Comparison of ENCODE assay signal across 8 cellular contexts in genomic region chr19:10112895-10113591, GRCh38. TPM values are rescaled to one million over a fixed set of nuclear protein-coding genes. Genes with fewer than 3 reads are reported as not detected.
A peak's percentile ranks its signal among the peaks of the same experiment; 100 is the strongest.
DNase-seq lines count a peak whose midpoint lies in the region; ATAC-seq, FAIRE-seq and TF ChIP-seq lines count a peak whose summit lies in the region.

No MANE protein-coding gene starts in this region.

- peaks cover 20% of the 10 kb centered on the region for H3K4me1 ChIP-seq in HepG2 (ENCODE audit: insufficient read depth, low read length)

- DNase-seq in D341Med (ENCODE audit: low spot score), result peak; percentile 81
- DNase-seq in HuH-7 (ENCODE audit: low spot score), result peak; percentile 61
- DNase-seq in UCSD-AML1 (lab: John Stamatoyannopoulos, UW; ENCODE audit: unreplicated experiment), result peak; percentile 27
- peak; percentile 47 for DNase-seq in HepG2 (ENCODE audit: low spot score)
- peak; percentile 60 to 66 for DNase-seq in stimulated activated naive CD8-positive, alpha-beta T cell treated with anti-CD3 and anti-CD28 coated beads, Interleukin-15, amount 100 ng/mL, for 72 hours

- TF ChIP-seq CTCF in brain (conservative IDR thresholded peaks at IDR 0.05) (peak; percentile 46 to 69), HepG2 (CRISPR knock-in tag; IDR thresholded peaks at IDR 0.05) (peak; percentile 82)

- peaks cover 13% of the 10 kb centered on the region; the same call in 1 of the 2 replicates for H4K20me1 ChIP-seq in HepG2 (ENCODE audit: insufficient read depth, low read length)

- intact Hi-C loops in HepG2 (cut with micrococcal nuclease; ENCODE audit: unreplicated experiment), result no loop called here

- no peak overlapping the region for H3K4me3 ChIP-seq in HepG2 (replicated peaks in 1 of 3; ENCODE audit: insufficient read depth in 1 of 3, low read depth in 2 of 3, low read length in 3 of 3)

- ATAC-seq in HepG2, result peak; percentile 43
- peak; percentile 55 for ATAC-seq in stimulated activated naive CD8-positive, alpha-beta T cell treated with anti-CD3 and anti-CD28 coated beads, Interleukin-15, amount 100 ng/mL, for 72 hours
- no peak for ATAC-seq in GM19395 (IDR thresholded peaks at IDR 0.05; ENCODE audit: unreplicated experiment)
- no peak for ATAC-seq in GM19397 (IDR thresholded peaks at IDR 0.05; ENCODE audit: unreplicated experiment)

- no peaks in the 10 kb centered on the region for H3K9me3 Mint-ChIP-seq in brain
- no peaks in the 10 kb centered on the region for H3K9me3 Mint-ChIP-seq in stimulated activated naive CD8-positive, alpha-beta T cell treated with anti-CD3 and anti-CD28 coated beads, Interleukin-15, amount 100 ng/mL, for 72 hours

- no peak overlapping the region for H3K4me2 ChIP-seq in HepG2 (ENCODE audit: low read depth, low read length)

- WGBS in HepG2 (ENCODE audit: low lambda C conversion rate), result 36% methylated on average over 19 of the region's 25 CpGs

- H3K27me3 ChIP-seq in HepG2 (ENCODE audit: control insufficient read depth in 1 of 2, insufficient read depth in 2 of 2, low read length in 2 of 2), result no peaks in the 10 kb centered on the region

- H3K9ac ChIP-seq in HepG2 (ENCODE audit: insufficient read depth, low read depth, low read length), result no peak overlapping the region

- TF ChIP-seq POLR2A in HepG2 (IDR thresholded peaks at IDR 0.05; ENCODE audit: insufficient read depth in 1 of 2, low read depth in 2 of 2, low read length in 2 of 2), result peak in 1 of 2 experiments; percentile 39; a peak in 2 of 4 replicates

- H2AFZ ChIP-seq in HepG2 (ENCODE audit: low read length), result no peak overlapping the region

- no peaks in the 10 kb centered on the region for H3K27me3 Mint-ChIP-seq in brain
- H3K27me3 Mint-ChIP-seq in stimulated activated naive CD8-positive, alpha-beta T cell treated with anti-CD3 and anti-CD28 coated beads, Interleukin-15, amount 100 ng/mL, for 72 hours, result no peaks in the 10 kb centered on the region

- peak; percentile 36; the same call in 1 of the 2 replicates for TF ChIP-seq RAD21 in HepG2 (CRISPR knock-in tag; IDR thresholded peaks at IDR 0.05)

- peak overlapping the region in 1 of 5 experiments; percentile 14 for H3K4me3 Mint-ChIP-seq in brain
- H3K4me3 Mint-ChIP-seq in stimulated activated naive CD8-positive, alpha-beta T cell treated with anti-CD3 and anti-CD28 coated beads, Interleukin-15, amount 100 ng/mL, for 72 hours, result peak overlapping the region; percentile 59 to 87

- H3K36me3 Mint-ChIP-seq in brain, result peaks cover 38% of the 10 kb centered on the region

- BruUV-seq in HepG2 (replicated peaks; lab: Mats Ljungman, UMichigan), result no TSS peak

- peak overlapping the region in 2 of 5 experiments; percentile 52 to 81 for H3K27ac Mint-ChIP-seq in brain
- H3K27ac Mint-ChIP-seq in stimulated activated naive CD8-positive, alpha-beta T cell treated with anti-CD3 and anti-CD28 coated beads, Interleukin-15, amount 100 ng/mL, for 72 hours, result peak overlapping the region; percentile 75 to 84

- FAIRE-seq in HepG2 (lab: Jason Lieb, UNC), result no peak

- no peaks in the 10 kb centered on the region for H3K9me3 ChIP-seq in HepG2 (ENCODE audit: low read length)

- H3K4me1 Mint-ChIP-seq in brain, result no peaks in the 10 kb centered on the region
- peaks cover 94% of the 10 kb centered on the region for H3K4me1 Mint-ChIP-seq in stimulated activated naive CD8-positive, alpha-beta T cell treated with anti-CD3 and anti-CD28 coated beads, Interleukin-15, amount 100 ng/mL, for 72 hours

- peak overlapping the region; percentile 39 for H3K27ac ChIP-seq in HepG2 (ENCODE audit: extremely low read length, insufficient read depth, low read length)

- TF ChIP-seq EP300 in HepG2 (IDR thresholded peaks at IDR 0.05; ENCODE audit: low read depth in 2 of 2, low read length in 2 of 2) (no peak; a peak in 1 of 4 replicates), HepG2 (CRISPR knock-in tag; IDR thresholded peaks at IDR 0.05; ENCODE audit: borderline replicate concordance) (no peak)

- in situ Hi-C loops in HepG2 (cut with HindIII; ENCODE audit: extremely low pct_ligation_motif_present, low pct_unique_long_range_greater_than_20kb), result no loop called here

- peaks cover 5% of the 10 kb centered on the region for H3K79me2 ChIP-seq in HepG2 (ENCODE audit: insufficient read depth, low read length)

- peaks cover 39 to 66% of the 10 kb centered on the region in 2 experiments for H3K36me3 ChIP-seq in HepG2 (replicated peaks in 1 of 2; ENCODE audit: control insufficient read depth in 1 of 2, insufficient read depth in 2 of 2, low read length in 2 of 2)

- POLR2A ChIA-PET in HepG2 (lab: Yijun Ruan, JAX), result interaction anchor here (0.9 to 1.5 kb wide), 3 partner anchors 14 to 144 kb away, joined by 3 to 5 read pairs (median 3); no protein-coding TSS in a partner anchor

- CTCF ChIA-PET in HepG2 (lab: Yijun Ruan, JAX; ENCODE audit: low intra/inter-chr PET ratio, low total read pairs), result interaction anchor here (0.7 kb wide), 1 partner anchor 182 kb away, joined by 3 read pairs; no protein-coding TSS in a partner anchor

RNA-seq across cellular contexts. Expression of gene P2RY11, which starts 1.6 kb away (rescaled TPM):
- polyA plus RNA-seq in brain (ENCODE audit: insufficient read depth, low read depth, low replicate concordance) (10.4 TPM), HepG2 (2011; rRNA removed) (7.8 and 13.2 TPM in 2 replicates)
- total RNA-seq in HepG2 (2016; rRNA removed; fragmentation: Illumina TruSeq; extraction: Trizol), result 1.5 and 4.0 TPM in 2 replicates
- 0.44 and 0.51 TPM in 2 replicates for total RNA-seq in HepG2 (2016; cell fraction: cytosol; rRNA removed; fragmentation: Illumina TruSeq; extraction: Trizol; ENCODE audit: low read depth)
- total RNA-seq in HepG2 (2016; cell fraction: insoluble cytoplasmic fraction; rRNA removed; fragmentation: Illumina TruSeq; extraction: Trizol), result 1.2 and 3.7 TPM in 2 replicates
- total RNA-seq in HepG2 (2016; cell fraction: membrane; rRNA removed; fragmentation: Illumina TruSeq; extraction: Trizol), result 1.00 and 1.3 TPM in 2 replicates
- 3.5 and 5.0 TPM in 2 replicates for total RNA-seq in HepG2 (2016; cell fraction: nucleus; rRNA removed; fragmentation: Illumina TruSeq; extraction: Trizol)
- 3.7 and 6.4 TPM in 2 replicates for polyA plus RNA-seq in HepG2 (2011; cell fraction: cytosol; rRNA removed)
- 54.8 and 89.7 TPM in 2 replicates for polyA plus RNA-seq in HepG2 (2011; cell fraction: nucleus; rRNA removed)
- 9.0 and 12.8 TPM in 2 replicates for polyA plus RNA-seq in HepG2 (2012)
- 0.51 and 0.64 TPM in 2 replicates for polyA plus RNA-seq in HepG2 (2016; cell fraction: cytosol; fragmentation: Illumina TruSeq; extraction: Trizol; ENCODE audit: low read depth)
- polyA plus RNA-seq in HepG2 (2016; cell fraction: insoluble cytoplasmic fraction; fragmentation: Illumina TruSeq; extraction: Trizol; ENCODE audit: low read depth), result 2.7 and 3.1 TPM in 2 replicates
- polyA plus RNA-seq in HepG2 (2016; cell fraction: membrane; fragmentation: Illumina TruSeq; extraction: Trizol; ENCODE audit: low read depth), result 0.66 and 0.74 TPM in 2 replicates
- polyA plus RNA-seq in HepG2 (2016; cell fraction: nucleus; fragmentation: Illumina TruSeq; extraction: Trizol; ENCODE audit: insufficient read depth, low read depth), result 26.8 and 36.2 TPM in 2 replicates
- 18.1 and 21.5 TPM in 2 replicates for polyA minus RNA-seq in HepG2 (2011; rRNA and poly(A)+ RNA removed; ENCODE audit: low replicate concordance)
- 5.4 and 5.5 TPM in 2 replicates for polyA minus RNA-seq in HepG2 (2011; cell fraction: cytosol; rRNA and poly(A)+ RNA removed)
- polyA minus RNA-seq in HepG2 (2011; cell fraction: nucleus; rRNA and poly(A)+ RNA removed), result 8.0 and 12.6 TPM in 2 replicates

RNA-seq across cellular contexts. Expression of gene EIF3G, which starts 6.7 kb away (rescaled TPM):
- polyA plus RNA-seq in brain (ENCODE audit: insufficient read depth, low read depth, low replicate concordance) (344 TPM), HepG2 (2011; rRNA removed) (135 and 141 TPM in 2 replicates)
- 173 and 206 TPM in 2 replicates for total RNA-seq in HepG2 (2016; rRNA removed; fragmentation: Illumina TruSeq; extraction: Trizol)
- 168 and 195 TPM in 2 replicates for total RNA-seq in HepG2 (2016; cell fraction: cytosol; rRNA removed; fragmentation: Illumina TruSeq; extraction: Trizol; ENCODE audit: low read depth)
- 150 and 220 TPM in 2 replicates for total RNA-seq in HepG2 (2016; cell fraction: insoluble cytoplasmic fraction; rRNA removed; fragmentation: Illumina TruSeq; extraction: Trizol)
- 162 and 175 TPM in 2 replicates for total RNA-seq in HepG2 (2016; cell fraction: membrane; rRNA removed; fragmentation: Illumina TruSeq; extraction: Trizol)
- total RNA-seq in HepG2 (2016; cell fraction: nucleus; rRNA removed; fragmentation: Illumina TruSeq; extraction: Trizol), result 111 and 116 TPM in 2 replicates
- polyA plus RNA-seq in HepG2 (2011; cell fraction: cytosol; rRNA removed), result 116 and 159 TPM in 2 replicates
- polyA plus RNA-seq in HepG2 (2011; cell fraction: nucleus; rRNA removed), result 984 and 1,211 TPM in 2 replicates
- polyA plus RNA-seq in HepG2 (2012), result 126 and 143 TPM in 2 replicates
- 131 and 139 TPM in 2 replicates for polyA plus RNA-seq in HepG2 (2016; cell fraction: cytosol; fragmentation: Illumina TruSeq; extraction: Trizol; ENCODE audit: low read depth)
- polyA plus RNA-seq in HepG2 (2016; cell fraction: insoluble cytoplasmic fraction; fragmentation: Illumina TruSeq; extraction: Trizol; ENCODE audit: low read depth), result 150 and 174 TPM in 2 replicates
- 143 and 147 TPM in 2 replicates for polyA plus RNA-seq in HepG2 (2016; cell fraction: membrane; fragmentation: Illumina TruSeq; extraction: Trizol; ENCODE audit: low read depth)
- polyA plus RNA-seq in HepG2 (2016; cell fraction: nucleus; fragmentation: Illumina TruSeq; extraction: Trizol; ENCODE audit: insufficient read depth, low read depth), result 284 and 296 TPM in 2 replicates
- 86.0 and 105 TPM in 2 replicates for polyA minus RNA-seq in HepG2 (2011; rRNA and poly(A)+ RNA removed; ENCODE audit: low replicate concordance)
- polyA minus RNA-seq in HepG2 (2011; cell fraction: cytosol; rRNA and poly(A)+ RNA removed), result 35.8 and 39.9 TPM in 2 replicates
- 64.5 and 67.1 TPM in 2 replicates for polyA minus RNA-seq in HepG2 (2011; cell fraction: nucleus; rRNA and poly(A)+ RNA removed)

RNA-seq across cellular contexts. Expression of gene PPAN, which starts 6.9 kb away (rescaled TPM):
- polyA plus RNA-seq in brain (ENCODE audit: insufficient read depth, low read depth, low replicate concordance) (27.7 TPM), HepG2 (2011; rRNA removed) (41.9 and 53.5 TPM in 2 replicates)
- total RNA-seq in HepG2 (2016; rRNA removed; fragmentation: Illumina TruSeq; extraction: Trizol), result 23.9 and 36.2 TPM in 2 replicates
- 17.2 and 20.8 TPM in 2 replicates for total RNA-seq in HepG2 (2016; cell fraction: cytosol; rRNA removed; fragmentation: Illumina TruSeq; extraction: Trizol; ENCODE audit: low read depth)
- total RNA-seq in HepG2 (2016; cell fraction: insoluble cytoplasmic fraction; rRNA removed; fragmentation: Illumina TruSeq; extraction: Trizol), result 22.0 and 41.0 TPM in 2 replicates
- 19.3 and 20.0 TPM in 2 replicates for total RNA-seq in HepG2 (2016; cell fraction: membrane; rRNA removed; fragmentation: Illumina TruSeq; extraction: Trizol)
- total RNA-seq in HepG2 (2016; cell fraction: nucleus; rRNA removed; fragmentation: Illumina TruSeq; extraction: Trizol), result 29.5 and 36.7 TPM in 2 replicates
- polyA plus RNA-seq in HepG2 (2011; cell fraction: cytosol; rRNA removed), result 25.0 and 35.7 TPM in 2 replicates
- 105 and 138 TPM in 2 replicates for polyA plus RNA-seq in HepG2 (2011; cell fraction: nucleus; rRNA removed)
- polyA plus RNA-seq in HepG2 (2012), result 23.5 and 24.7 TPM in 2 replicates
- polyA plus RNA-seq in HepG2 (2016; cell fraction: cytosol; fragmentation: Illumina TruSeq; extraction: Trizol; ENCODE audit: low read depth), result 7.2 and 9.4 TPM in 2 replicates
- 27.4 and 29.3 TPM in 2 replicates for polyA plus RNA-seq in HepG2 (2016; cell fraction: insoluble cytoplasmic fraction; fragmentation: Illumina TruSeq; extraction: Trizol; ENCODE audit: low read depth)
- 9.2 and 10.0 TPM in 2 replicates for polyA plus RNA-seq in HepG2 (2016; cell fraction: membrane; fragmentation: Illumina TruSeq; extraction: Trizol; ENCODE audit: low read depth)
- 78.4 and 87.0 TPM in 2 replicates for polyA plus RNA-seq in HepG2 (2016; cell fraction: nucleus; fragmentation: Illumina TruSeq; extraction: Trizol; ENCODE audit: insufficient read depth, low read depth)
- 133 and 258 TPM in 2 replicates for polyA minus RNA-seq in HepG2 (2011; rRNA and poly(A)+ RNA removed; ENCODE audit: low replicate concordance)
- 18.6 and 19.3 TPM in 2 replicates for polyA minus RNA-seq in HepG2 (2011; cell fraction: cytosol; rRNA and poly(A)+ RNA removed)
- 54.0 and 63.7 TPM in 2 replicates for polyA minus RNA-seq in HepG2 (2011; cell fraction: nucleus; rRNA and poly(A)+ RNA removed)

RNA-seq across cellular contexts. Expression of gene ANGPTL6, which starts 10.6 kb away (rescaled TPM):
- 1.1 TPM for polyA plus RNA-seq in brain (ENCODE audit: insufficient read depth, low read depth, low replicate concordance)
- 0.15 TPM in 1 of 2 replicates, not detected in the other for total RNA-seq in HepG2 (2016; rRNA removed; fragmentation: Illumina TruSeq; extraction: Trizol)
- not detected in 2 replicates for total RNA-seq in HepG2 (2016; cell fraction: cytosol; rRNA removed; fragmentation: Illumina TruSeq; extraction: Trizol; ENCODE audit: low read depth)
- 0.24 TPM in 1 of 2 replicates, not detected in the other for total RNA-seq in HepG2 (2016; cell fraction: insoluble cytoplasmic fraction; rRNA removed; fragmentation: Illumina TruSeq; extraction: Trizol)
- total RNA-seq in HepG2 (2016; cell fraction: membrane; rRNA removed; fragmentation: Illumina TruSeq; extraction: Trizol), result 0.14 TPM in 1 of 2 replicates, not detected in the other
- 0.31 TPM in 1 of 2 replicates, not detected in the other for total RNA-seq in HepG2 (2016; cell fraction: nucleus; rRNA removed; fragmentation: Illumina TruSeq; extraction: Trizol)
- 1.4 and 2.2 TPM in 2 replicates for polyA plus RNA-seq in HepG2 (2011; rRNA removed)
- polyA plus RNA-seq in HepG2 (2011; cell fraction: cytosol; rRNA removed), result 1.8 and 2.1 TPM in 2 replicates
- polyA plus RNA-seq in HepG2 (2011; cell fraction: nucleus; rRNA removed), result 4.3 and 5.8 TPM in 2 replicates
- 0.85 and 1.0 TPM in 2 replicates for polyA plus RNA-seq in HepG2 (2012)
- polyA plus RNA-seq in HepG2 (2016; cell fraction: cytosol; fragmentation: Illumina TruSeq; extraction: Trizol; ENCODE audit: low read depth), result 0.18 and 0.20 TPM in 2 replicates
- polyA plus RNA-seq in HepG2 (2016; cell fraction: insoluble cytoplasmic fraction; fragmentation: Illumina TruSeq; extraction: Trizol; ENCODE audit: low read depth), result 0.16 TPM in 1 of 2 replicates, not detected in the other
- 0.09 TPM in 1 of 2 replicates, not detected in the other for polyA plus RNA-seq in HepG2 (2016; cell fraction: membrane; fragmentation: Illumina TruSeq; extraction: Trizol; ENCODE audit: low read depth)
- polyA plus RNA-seq in HepG2 (2016; cell fraction: nucleus; fragmentation: Illumina TruSeq; extraction: Trizol; ENCODE audit: insufficient read depth, low read depth), result 0.70 TPM in 1 of 2 replicates, not detected in the other
- 0.30 and 0.96 TPM in 2 replicates for polyA minus RNA-seq in HepG2 (2011; rRNA and poly(A)+ RNA removed; ENCODE audit: low replicate concordance)
- polyA minus RNA-seq in HepG2 (2011; cell fraction: cytosol; rRNA and poly(A)+ RNA removed), result 0.53 and 0.89 TPM in 2 replicates
- polyA minus RNA-seq in HepG2 (2011; cell fraction: nucleus; rRNA and poly(A)+ RNA removed), result 0.25 and 0.52 TPM in 2 replicates

RNA-seq across cellular contexts. Expression of gene SHFL, which starts 26.9 kb away (rescaled TPM):
- polyA plus RNA-seq in brain (ENCODE audit: insufficient read depth, low read depth, low replicate concordance) (29.1 TPM), HepG2 (2011; rRNA removed) (36.4 and 47.5 TPM in 2 replicates)
- total RNA-seq in HepG2 (2016; rRNA removed; fragmentation: Illumina TruSeq; extraction: Trizol), result 8.9 and 12.3 TPM in 2 replicates
- total RNA-seq in HepG2 (2016; cell fraction: cytosol; rRNA removed; fragmentation: Illumina TruSeq; extraction: Trizol; ENCODE audit: low read depth), result 7.9 and 8.8 TPM in 2 replicates
- total RNA-seq in HepG2 (2016; cell fraction: insoluble cytoplasmic fraction; rRNA removed; fragmentation: Illumina TruSeq; extraction: Trizol), result 9.0 and 12.8 TPM in 2 replicates
- 14.0 and 14.3 TPM in 2 replicates for total RNA-seq in HepG2 (2016; cell fraction: membrane; rRNA removed; fragmentation: Illumina TruSeq; extraction: Trizol)
- 8.6 and 11.4 TPM in 2 replicates for total RNA-seq in HepG2 (2016; cell fraction: nucleus; rRNA removed; fragmentation: Illumina TruSeq; extraction: Trizol)
- 25.4 and 30.5 TPM in 2 replicates for polyA plus RNA-seq in HepG2 (2011; cell fraction: cytosol; rRNA removed)
- polyA plus RNA-seq in HepG2 (2011; cell fraction: nucleus; rRNA removed), result 157 and 161 TPM in 2 replicates
- 11.5 and 18.6 TPM in 2 replicates for polyA plus RNA-seq in HepG2 (2012)
- polyA plus RNA-seq in HepG2 (2016; cell fraction: cytosol; fragmentation: Illumina TruSeq; extraction: Trizol; ENCODE audit: low read depth), result 9.0 and 10.1 TPM in 2 replicates
- polyA plus RNA-seq in HepG2 (2016; cell fraction: insoluble cytoplasmic fraction; fragmentation: Illumina TruSeq; extraction: Trizol; ENCODE audit: low read depth), result 12.6 and 14.6 TPM in 2 replicates
- polyA plus RNA-seq in HepG2 (2016; cell fraction: membrane; fragmentation: Illumina TruSeq; extraction: Trizol; ENCODE audit: low read depth), result 13.7 and 14.9 TPM in 2 replicates
- 35.0 and 36.4 TPM in 2 replicates for polyA plus RNA-seq in HepG2 (2016; cell fraction: nucleus; fragmentation: Illumina TruSeq; extraction: Trizol; ENCODE audit: insufficient read depth, low read depth)
- 19.0 and 19.3 TPM in 2 replicates for polyA minus RNA-seq in HepG2 (2011; rRNA and poly(A)+ RNA removed; ENCODE audit: low replicate concordance)
- polyA minus RNA-seq in HepG2 (2011; cell fraction: cytosol; rRNA and poly(A)+ RNA removed), result 13.9 and 15.2 TPM in 2 replicates
- 18.2 and 21.1 TPM in 2 replicates for polyA minus RNA-seq in HepG2 (2011; cell fraction: nucleus; rRNA and poly(A)+ RNA removed)

Comparison
In these comparisons a context has a peak if more than half of its experiments do, and no peak if none do; other contexts are left out.
1. DNase-seq: peak in every context shown above with its lines; median percentile 81 in D341Med; 63 in stimulated activated naive CD8-positive, alpha-beta T cell treated with anti-CD3 and anti-CD28 coated beads, Interleukin-15, amount 100 ng/mL, for 72 hours; 61 in HuH-7; 47 in HepG2; 27 in UCSD-AML1.
2. ATAC-seq: peak in HepG2 (single experiment) and stimulated activated naive CD8-positive, alpha-beta T cell treated with anti-CD3 and anti-CD28 coated beads, Interleukin-15, amount 100 ng/mL, for 72 hours (single experiment); none in GM19395 (single experiment) and GM19397 (single experiment).